8 cellular contexts compared by ENCODE assay signal in the genomic region with DNA sequence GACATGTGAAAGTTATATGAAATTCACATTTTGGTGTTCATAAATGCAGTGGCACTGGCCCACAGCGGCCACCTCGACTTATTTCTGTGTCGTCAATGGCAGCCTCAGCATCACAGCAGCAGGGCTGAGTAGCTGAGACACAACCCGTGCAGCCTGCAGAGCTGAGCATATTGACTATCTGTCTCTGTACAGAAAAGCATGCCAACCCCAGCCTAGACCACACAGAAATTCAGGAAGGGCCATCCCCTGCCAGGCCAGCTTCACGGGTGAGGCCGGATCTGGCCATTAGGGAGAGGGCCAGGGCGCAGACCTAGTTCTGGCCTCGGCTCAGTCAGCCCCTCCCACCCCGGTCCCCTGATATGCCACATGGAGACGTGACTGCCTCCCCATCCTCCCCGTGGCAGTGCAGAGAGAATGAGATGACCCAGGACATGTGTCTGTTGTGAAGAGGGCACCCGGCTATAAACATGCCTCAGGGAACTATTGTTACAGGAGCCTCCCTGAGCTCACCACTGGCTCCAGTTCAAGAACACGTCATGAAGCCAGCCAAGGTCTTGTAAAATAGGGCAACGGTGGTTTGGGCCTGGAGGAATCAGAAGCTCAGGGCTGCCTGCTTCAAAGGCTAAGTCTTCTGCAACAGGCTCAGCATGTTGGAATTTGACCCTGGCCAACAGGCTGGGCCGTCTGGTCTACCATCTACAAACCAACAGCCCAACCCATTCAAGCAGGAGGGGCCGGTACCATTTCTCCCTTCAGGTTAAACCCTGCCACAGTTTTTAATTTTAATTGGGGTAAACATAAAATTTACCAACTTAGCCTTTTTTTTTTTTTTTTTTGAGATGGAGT. TPM values are rescaled to one million over a fixed set of nuclear protein-coding genes. Genes with fewer than 3 reads are reported as not detected.
A peak's percentile ranks its signal among the peaks of the same experiment; 100 is the strongest.
DNase-seq lines count a peak whose midpoint lies in the region; ATAC-seq and TF ChIP-seq lines count a peak whose summit lies in the region.

No MANE protein-coding gene starts in this region.

- H4K20me1 ChIP-seq in PC-3 (ENCODE audit: low read length), result no peaks in the 10 kb centered on the region

- H3K9me2 ChIP-seq in PC-3 (replicated peaks; ENCODE audit: low read length), result no peaks in the 10 kb centered on the region

- CTCF ChIA-PET in PC-3 (lab: Charles Lee), result interaction anchor here (0.6 to 1.9 kb wide), 9 partner anchors 11 to 1752 kb away, joined by 3 to 9 read pairs (median 4); a partner anchor contains a TSS
- CTCF ChIA-PET in naive thymus-derived CD4-positive, alpha-beta T cell (lab: Charles Lee), result no interaction called here

- peak overlapping the region; percentile 23; the same call in 1 of the 2 replicates for H3K4me3 ChIP-seq in PC-3 (ENCODE audit: low read length)
- H3K4me3 ChIP-seq in epithelial cell of proximal tubule (ENCODE audit: low read depth, low read length), result no peak overlapping the region
- no peak overlapping the region for H3K4me3 ChIP-seq in naive thymus-derived CD4-positive, alpha-beta T cell (ENCODE audit: low read length)

- H3K4me2 ChIP-seq in PC-3 (ENCODE audit: low read length), result peak overlapping the region; percentile 77

- H3K27me3 Mint-ChIP-seq in naive thymus-derived CD4-positive, alpha-beta T cell, result no peaks in the 10 kb centered on the region

- intact Hi-C loops in PC-3 (cut with micrococcal nuclease), result loop anchor here (1.0 kb wide), 2 partner anchors 25 to 68 kb away; a partner anchor contains a TSS
- intact Hi-C loops in naive thymus-derived CD4-positive, alpha-beta T cell (cut with micrococcal nuclease), result no loop called here

- H3K79me2 ChIP-seq in PC-3 (ENCODE audit: low read length), result peaks cover 77% of the 10 kb centered on the region

- no peaks in the 10 kb centered on the region for H3K36me3 ChIP-seq in PC-3 (ENCODE audit: low read depth, low read length)
- H3K36me3 ChIP-seq in naive thymus-derived CD4-positive, alpha-beta T cell (ENCODE audit: control insufficient read depth in 2 of 3, insufficient read depth in 3 of 3, low read length in 3 of 3), result no peaks in the 10 kb centered on the region

- H3K9ac ChIP-seq in PC-3 (ENCODE audit: low read length), result peak overlapping the region; percentile 46

- in situ Hi-C loops in G401 (cut with HindIII; ENCODE audit: low sequenced_read_pairs), result no loop called here

- no peaks in the 10 kb centered on the region for H3K27me3 ChIP-seq in PC-3 (ENCODE audit: low read length)
- no peaks in the 10 kb centered on the region for H3K27me3 ChIP-seq in naive thymus-derived CD4-positive, alpha-beta T cell (ENCODE audit: control insufficient read depth in 2 of 2, insufficient read depth in 2 of 2, low read length in 2 of 2)

- H3K4me1 ChIP-seq in PC-3 (ENCODE audit: insufficient read depth, low read length), result peaks cover 38% of the 10 kb centered on the region
- H3K4me1 ChIP-seq in naive thymus-derived CD4-positive, alpha-beta T cell (ENCODE audit: control insufficient read depth in 2 of 2, insufficient read depth in 2 of 2, low read length in 2 of 2), result no peaks in the 10 kb centered on the region

- no peak overlapping the region for H3K4me3 Mint-ChIP-seq in naive thymus-derived CD4-positive, alpha-beta T cell

- no peaks in the 10 kb centered on the region for H3F3A ChIP-seq in PC-3 (ENCODE audit: low read length, unreplicated experiment)

- no peaks in the 10 kb centered on the region for H3K36me3 Mint-ChIP-seq in naive thymus-derived CD4-positive, alpha-beta T cell

- H3K9me3 ChIP-seq in PC-3 (ENCODE audit: low read length), result no peaks in the 10 kb centered on the region
- no peaks in the 10 kb centered on the region for H3K9me3 ChIP-seq in naive thymus-derived CD4-positive, alpha-beta T cell (ENCODE audit: control insufficient read depth in 2 of 3, low read length in 3 of 3)

- peak overlapping the region; percentile 87 for H3K27ac ChIP-seq in PC-3 (ENCODE audit: low read length)
- H3K27ac ChIP-seq in naive thymus-derived CD4-positive, alpha-beta T cell (ENCODE audit: low read depth, low read length), result no peak overlapping the region

- peak; percentile 98 for DNase-seq in G401 (ENCODE audit: low spot score)
- DNase-seq in PC-3, result peak; percentile 100
- peak; percentile 89 for DNase-seq in epithelial cell of proximal tubule (ENCODE audit: low read depth)
- peak in 34 of 56 donors; percentile 17 to 79 (median 54) for DNase-seq in nucleus accumbens (lab: John Stamatoyannopoulos, UW)
- no peak for DNase-seq in naive thymus-derived CD4-positive, alpha-beta T cell

- ATAC-seq in PC-3 (peak; percentile 93), HG02852 (IDR thresholded peaks at IDR 0.05; ENCODE audit: unreplicated experiment) (no peak), GM19324 (IDR thresholded peaks at IDR 0.05; ENCODE audit: low FRiP score, unreplicated experiment) (no peak), HG03039 (IDR thresholded peaks at IDR 0.05; ENCODE audit: unreplicated experiment) (no peak)
- no peak for ATAC-seq in naive thymus-derived CD4-positive, alpha-beta T cell

- no peaks in the 10 kb centered on the region for H3K9me3 Mint-ChIP-seq in naive thymus-derived CD4-positive, alpha-beta T cell

- POLR2A ChIA-PET in PC-3 (lab: Charles Lee; ENCODE audit: unreplicated experiment), result interaction anchor here (0.5 to 1.4 kb wide), 4 partner anchors 73 to 320 kb away, joined by 3 to 5 read pairs (median 4); no protein-coding TSS in a partner anchor
- POLR2A ChIA-PET in naive thymus-derived CD4-positive, alpha-beta T cell (lab: Charles Lee), result no interaction called here

- BruUV-seq in PC-3 (replicated peaks; lab: Mats Ljungman, UMichigan), result TSS peak; percentile 60

- TF ChIP-seq CTCF in PC-3 (conservative IDR thresholded peaks at IDR 0.05; ENCODE audit: low read depth, low read length) (no peak), epithelial cell of proximal tubule (conservative IDR thresholded peaks at IDR 0.05; ENCODE audit: low read depth, low read length) (no peak)

- H3K4me1 Mint-ChIP-seq in naive thymus-derived CD4-positive, alpha-beta T cell, result peaks cover 0 to 2% (median 0%) of the 10 kb centered on the region in 7 donors

- no peak overlapping the region for H3K27ac Mint-ChIP-seq in naive thymus-derived CD4-positive, alpha-beta T cell

- peak overlapping the region; percentile 40 for H2AFZ ChIP-seq in PC-3 (ENCODE audit: low read length)

RNA-seq across cellular contexts. Expression of a gene that starts 25.5 kb away (rescaled TPM):
- total RNA-seq in G401 (2014; rRNA removed; shearing (Covaris generic)), result 106 and 107 TPM in 2 replicates
- total RNA-seq in PC-3 (2014; rRNA removed) (79.1 and 80.5 TPM in 2 replicates), epithelial cell of proximal tubule (21.9 and 72.8 TPM in 2 replicates)
- 1 to 10 TPM; 2.5 to 7.1 (median 4.3) TPM for total RNA-seq in naive thymus-derived CD4-positive, alpha-beta T cell
- polyA plus RNA-seq in naive thymus-derived CD4-positive, alpha-beta T cell, result 1 to 10 TPM; 2.2 to 2.6 TPM

Comparison
In these comparisons a context has a peak if more than half of its experiments do, and no peak if none do; other contexts are left out.
1. DNase-seq: peak in G401 (single experiment), PC-3 (single experiment), epithelial cell of proximal tubule (single experiment) and nucleus accumbens (34 of 56); none in naive thymus-derived CD4-positive, alpha-beta T cell (0 of 9).